8 cellular contexts compared by ENCODE assay signal in genomic region chr15:82108489-82109078, GRCh38.
A peak's percentile ranks its signal among the peaks of the same experiment; 100 is the strongest.
DNase-seq lines count a peak whose midpoint lies in the region; ATAC-seq and TF ChIP-seq lines count a peak whose summit lies in the region.

No MANE protein-coding gene starts in this region.

- H2AK9ac ChIP-seq in IMR-90 (replicated peaks; ENCODE audit: low read depth, low read length, poor library complexity), result peak overlapping the region; percentile 50

- H3K36me3 Mint-ChIP-seq in T-cell, result no peaks in the 10 kb centered on the region
- H3K36me3 Mint-ChIP-seq in activated naive CD4-positive, alpha-beta T cell treated with anti-CD3 and anti-CD28 coated beads, Interleukin-2, amount 50 U/mL, for 72 hours, result no peaks in the 10 kb centered on the region

- H4K20me1 ChIP-seq in IMR-90 (ENCODE audit: insufficient read depth, low read length), result no peaks in the 10 kb centered on the region

- H2AFZ ChIP-seq in IMR-90 (replicated peaks; ENCODE audit: low read length, poor library complexity), result peak overlapping the region; percentile 61

- in situ Hi-C loops in IMR-90 (cut with MboI; ENCODE audit: low sequenced_read_pairs), result no loop called here

- peak overlapping the region; percentile 96; the same call in 2 of the 3 replicates for H2BK15ac ChIP-seq in IMR-90 (ENCODE audit: low read depth, low read length)

- ATAC-seq in GM21447 (IDR thresholded peaks at IDR 0.05; ENCODE audit: unreplicated experiment), result peak; percentile 79
- peak; percentile 94 for ATAC-seq in IMR-90 (ENCODE audit: low read depth)
- peak; percentile 87 to 90 (median 89) for ATAC-seq in T-cell (replicated peaks in 1 of 4)
- ATAC-seq in activated naive CD4-positive, alpha-beta T cell treated with anti-CD3 and anti-CD28 coated beads, Interleukin-2, amount 50 U/mL, for 72 hours, result peak; percentile 88 to 96
- ATAC-seq in HG02678 (IDR thresholded peaks at IDR 0.05; ENCODE audit: unreplicated experiment), result no peak

- peaks cover 4% of the 10 kb centered on the region; the same call in 1 of the 2 replicates for H3K4me1 ChIP-seq in IMR-90 (ENCODE audit: control insufficient read depth, insufficient read depth, low read length)
- H3K4me1 ChIP-seq in right atrium auricular region, result no peaks in the 10 kb centered on the region

- H3K27ac ChIP-seq in IMR-90 (ENCODE audit: insufficient read depth, low read length), result no peak overlapping the region
- no peak overlapping the region for H3K27ac ChIP-seq in right atrium auricular region

- dilution Hi-C loops in IMR-90 (cut with HindIII; ENCODE audit: low sequenced_read_pairs, unreplicated experiment), result no loop called here

- no peaks in the 10 kb centered on the region for H3K9me3 ChIP-seq in IMR-90 (ENCODE audit: control insufficient read depth, insufficient read depth, low read length)
- H3K9me3 ChIP-seq in right atrium auricular region, result no peaks in the 10 kb centered on the region

- H3K56ac ChIP-seq in IMR-90 (ENCODE audit: extremely low read depth, insufficient read depth, low read length), result peak overlapping the region; percentile 11; the same call in 1 of the 2 replicates

- H3K79me1 ChIP-seq in IMR-90 (ENCODE audit: low read depth in 1 of 2, low read length in 2 of 2), result no peaks in the 10 kb centered on the region

- no peak overlapping the region for H3K18ac ChIP-seq in IMR-90 (ENCODE audit: low read depth, low read length)

- H3K9ac ChIP-seq in IMR-90 (ENCODE audit: low read depth, low read length), result no peak overlapping the region

- peak; percentile 89 for TF ChIP-seq CTCF in IMR-90 (conservative IDR thresholded peaks at IDR 0.05; ENCODE audit: low read depth, low read length)
- TF ChIP-seq CTCF in right atrium auricular region (IDR thresholded peaks at IDR 0.05), result peak; percentile 52 to 82

- H4K8ac ChIP-seq in IMR-90 (ENCODE audit: low read depth in 2 of 2, low read length in 2 of 2), result peak overlapping the region in 1 of 2 experiments; percentile 84; a peak in 2 of 4 replicates

- H3K4me2 ChIP-seq in IMR-90 (ENCODE audit: low read depth, low read length), result no peak overlapping the region

- CTCF ChIA-PET in IMR-90 (lab: Yijun Ruan, JAX), result interaction anchor here (0.6 to 1.9 kb wide), 10 partner anchors 12 to 698 kb away, joined by 3 to 16 read pairs (median 6); no protein-coding TSS in a partner anchor
- CTCF ChIA-PET in T-cell (lab: Charles Lee), result interaction anchor here (0.6 to 1.1 kb wide), 7 partner anchors 9 to 32 kb away, joined by 3 to 6 read pairs (median 4); no protein-coding TSS in a partner anchor

- intact Hi-C loops in IMR-90 (cut with micrococcal nuclease), result loop anchor here (1.0 to 5.0 kb wide), 3 partner anchors 31 to 696 kb away; no protein-coding TSS in a partner anchor

- TF ChIP-seq POLR2A in IMR-90 (IDR thresholded peaks at IDR 0.05; ENCODE audit: low read depth, low read length), result peak; percentile 29; the same call in 1 of the 2 replicates

- WGBS in IMR-90 (ENCODE audit: extremely low coverage in 2 of 2, insufficient read length in 1 of 2), 2 experiments, result 39% methylated on average over 3 of the region's 9 CpGs; no CpG with 5 or more reads in 1 of the 2 experiments

- peak overlapping the region; percentile 66 for H4K91ac ChIP-seq in IMR-90 (ENCODE audit: insufficient read depth, low read depth, low read length)

- H2BK120ac ChIP-seq in IMR-90 (ENCODE audit: low read depth, low read length), result peak overlapping the region; percentile 73

- peaks cover 7% of the 10 kb centered on the region for H3K9me1 ChIP-seq in IMR-90 (ENCODE audit: insufficient read depth, low read length)

- H2BK5ac ChIP-seq in IMR-90 (ENCODE audit: low read depth, low read length, poor library complexity, severe bottlenecking), result no peak overlapping the region

- H3K4me1 Mint-ChIP-seq in T-cell, result peaks cover 0 to 2% (median 0%) of the 10 kb centered on the region in 3 donors

- H3K23ac ChIP-seq in IMR-90 (ENCODE audit: low read depth, low read length), result peak overlapping the region; percentile 38; the same call in 1 of the 2 replicates

- H3K9me3 Mint-ChIP-seq in T-cell, result no peaks in the 10 kb centered on the region
- no peaks in the 10 kb centered on the region for H3K9me3 Mint-ChIP-seq in activated naive CD4-positive, alpha-beta T cell treated with anti-CD3 and anti-CD28 coated beads, Interleukin-2, amount 50 U/mL, for 72 hours

- H3K4me3 Mint-ChIP-seq in T-cell, result no peak overlapping the region

- peak overlapping the region; percentile 69 for H3K4ac ChIP-seq in IMR-90 (ENCODE audit: low read depth, low read length)

- peak overlapping the region; percentile 68; the same call in 1 of the 2 replicates for H3K14ac ChIP-seq in IMR-90 (replicated peaks; ENCODE audit: low read depth, low read length)

- H3K27me3 ChIP-seq in IMR-90 (ENCODE audit: control insufficient read depth, insufficient read depth, low read length) (no peaks in the 10 kb centered on the region), right atrium auricular region (no peaks in the 10 kb centered on the region)

- H3K27ac Mint-ChIP-seq in T-cell, result no peak overlapping the region
- peak overlapping the region in 1 of 2 donors; percentile 48 for H3K27ac Mint-ChIP-seq in activated naive CD4-positive, alpha-beta T cell treated with anti-CD3 and anti-CD28 coated beads, Interleukin-2, amount 50 U/mL, for 72 hours

- H3K36me3 ChIP-seq in IMR-90 (ENCODE audit: control insufficient read depth, insufficient read depth, low read length) (no peaks in the 10 kb centered on the region), right atrium auricular region (no peaks in the 10 kb centered on the region)

- POLR2A ChIA-PET in IMR-90 (lab: Charles Lee; ENCODE audit: unreplicated experiment), result no interaction called here
- POLR2A ChIA-PET in T-cell (lab: Charles Lee), result interaction anchor here in 1 of 2 donors (0.5 kb wide), 1 partner anchor 13 kb away, joined by 3 read pairs; no protein-coding TSS in a partner anchor

- no peak overlapping the region; the same call in 1 of the 2 replicates for H4K5ac ChIP-seq in IMR-90 (ENCODE audit: low read depth, low read length)

- BruUV-seq in IMR-90 (replicated peaks; lab: Mats Ljungman, UMichigan), result no TSS peak

- H3K4me3 ChIP-seq in IMR-90 (ENCODE audit: insufficient read depth, low read depth, low read length) (no peak overlapping the region), right atrium auricular region (no peak overlapping the region)

- peak; percentile 94 for TF ChIP-seq RAD21 in IMR-90 (IDR thresholded peaks at IDR 0.05; ENCODE audit: low read length)

- peaks cover 0 to 3% of the 10 kb centered on the region in 2 donors for H3K27me3 Mint-ChIP-seq in T-cell

- H2BK20ac ChIP-seq in IMR-90 (ENCODE audit: low read depth, low read length), result peak overlapping the region; percentile 66

- H2AK5ac ChIP-seq in IMR-90 (ENCODE audit: low read depth, low read length), result peak overlapping the region; percentile 89

- peak; percentile 10 for DNase-seq in COR-L47 (lab: John Stamatoyannopoulos, UW)
- peak; percentile 50 for DNase-seq in IMR-90
- peak; percentile 16 to 70 (median 58) for DNase-seq in T-cell
- DNase-seq in activated naive CD4-positive, alpha-beta T cell treated with anti-CD3 and anti-CD28 coated beads, Interleukin-2, amount 50 U/mL, for 72 hours (ENCODE audit: low spot score in 2 of 2), result peak; percentile 63 to 91
- DNase-seq in right atrium auricular region (ENCODE audit: low spot score), result no peak
- peak; percentile 57 to 64 for DNase-seq in stimulated activated CD4-positive, alpha-beta T cell treated with anti-CD3 and anti-CD28 coated beads, Interleukin-1b, Interleukin-23, amount 100 ng/mL, for 4 hours (ENCODE audit: low read depth in 2 of 2)

TF ChIP-seq in IMR-90, 13 proteins besides CTCF, POLR2A, EP300 and RAD21:
- TF ChIP-seq CEBPB (IDR thresholded peaks at IDR 0.05; ENCODE audit: low read depth, low read length) (no peak), CHD1 (IDR thresholded peaks at IDR 0.05; ENCODE audit: low read depth, low read length) (no peak), MXI1 (IDR thresholded peaks at IDR 0.05; ENCODE audit: borderline replicate concordance, low read depth, low read length) (no peak), RCOR1 (IDR thresholded peaks at IDR 0.05; ENCODE audit: insufficient replicate concordance, low read length) (no peak), MAFK (IDR thresholded peaks at IDR 0.05; ENCODE audit: low read depth, low read length) (no peak), SMC3 (IDR thresholded peaks at IDR 0.05; ENCODE audit: low read depth, low read length) (peak; percentile 98), BHLHE40 (IDR thresholded peaks at IDR 0.05; ENCODE audit: low read depth, low read length) (no peak)
